Comparison of ENCODE assay signal across 21 cellular contexts in genomic region chr14:100132903-100133510, GRCh38. TPM values are rescaled to one million over a fixed set of nuclear protein-coding genes. Genes with fewer than 3 reads are reported as not detected.
DNase-seq lines count a peak whose midpoint lies in the region; ATAC-seq, FAIRE-seq and TF ChIP-seq lines count a peak whose summit lies in the region.
"Had no signal": no experiment of that assay in that cellular context is flagged by ENCODE, and none has a peak within 500 bp of the region (broad histone marks: within the 10 kb centered on the region; RNA-seq: fewer than 3 reads in every experiment).

No MANE protein-coding gene starts in this region.

- no peak for TF ChIP-seq RAD21 in K562 (CRISPR knock-in tag; conservative IDR thresholded peaks at IDR 0.05 in 1 of 2, IDR thresholded peaks at IDR 0.05 in 1 of 2)

- no peak overlapping the region for H3K4me3 Mint-ChIP-seq in naive thymus-derived CD4-positive, alpha-beta T cell
- H3K4me3 Mint-ChIP-seq: endodermal cell; naive B cell; T-helper 1 cell treated with Interleukin-12 subunit alpha and Interleukin-12 subunit beta and Interleukin-4 antibody, amounts not matched to agents 30 μg/mL and 1 μg/mL, for 36 hours had no signal

- WGBS in K562 (ENCODE audit: insufficient coverage, low coverage, missing lambda C conversion rate): 79% methylated on average over 10 of the region's 12 CpGs
- 92 to 94% methylated on average over 10 to 12 of the region's 12 CpGs for WGBS in pancreas, 2 donors

- CTCF ChIA-PET in A673 (lab: Charles Lee): no interaction called here
- CTCF ChIA-PET in K562 (lab: Yijun Ruan, JAX; ENCODE audit: low intra/inter-chr PET ratio): no interaction called here
- CTCF ChIA-PET in naive thymus-derived CD4-positive, alpha-beta T cell (lab: Charles Lee): interaction anchor here (0.6 to 1.0 kb wide), 2 partner anchors 12 to 512 kb away, joined by 3 to 4 read pairs; no protein-coding TSS in a partner anchor

- H3K4me3 ChIP-seq in A673 (ENCODE audit: low read depth, low read length, poor library complexity, severe bottlenecking) (no peak overlapping the region), K562 (no peak overlapping the region), pancreas (no peak overlapping the region)
- H3K4me3 ChIP-seq in naive thymus-derived CD4-positive, alpha-beta T cell (ENCODE audit: low read length): no peak overlapping the region
- H3K4me3 ChIP-seq: gastrocnemius medialis had no signal

- H3K9me3 Mint-ChIP-seq in naive thymus-derived CD4-positive, alpha-beta T cell: peaks cover 0 to 4% (median 0%) of the 10 kb centered on the region in 11 donors
- H3K9me3 Mint-ChIP-seq: endodermal cell; naive B cell; T-helper 1 cell treated with Interleukin-12 subunit alpha and Interleukin-12 subunit beta and Interleukin-4 antibody, amounts not matched to agents 30 μg/mL and 1 μg/mL, for 36 hours had no signal

- BruUV-seq in A673 (replicated peaks; lab: Mats Ljungman, UMichigan): no TSS peak
- no TSS peak for BruUV-seq in K562 (replicated peaks; lab: Mats Ljungman, UMichigan)

- H3K9ac ChIP-seq in K562 (ENCODE audit: insufficient read depth in 1 of 2, low read depth in 2 of 2, low read length in 2 of 2): peak overlapping the region in 1 of 2 experiments; percentile 35; a peak in 1 of 4 replicates

- POLR2A ChIA-PET in A673 (lab: Charles Lee; ENCODE audit: low non-redundant PET) (interaction anchor here (0.6 kb wide), 1 partner anchor 25 kb away, joined by 9 read pairs; no protein-coding TSS in a partner anchor), K562 (lab: Yijun Ruan, JAX) (interaction anchor here (0.8 to 1.0 kb wide), 2 partner anchors 10 to 11 kb away, joined by 3 read pairs; no protein-coding TSS in a partner anchor)
- POLR2A ChIA-PET in naive thymus-derived CD4-positive, alpha-beta T cell (lab: Charles Lee): interaction anchor here (0.6 to 1.3 kb wide), 2 partner anchors 8 to 68 kb away, joined by 3 read pairs; partner anchors contain the start of gene EVL

- intact Hi-C loops in A673 (cut with micrococcal nuclease; ENCODE audit: unreplicated experiment): no loop called here
- intact Hi-C loops in K562 (cut with micrococcal nuclease): no loop called here
- intact Hi-C loops in naive thymus-derived CD4-positive, alpha-beta T cell (cut with micrococcal nuclease): no loop called here
- intact Hi-C loops in pancreas (cut with DNase I): no loop called here

- in situ Hi-C loops in K562 (cut with MboI): no loop called here
- in situ Hi-C loops in G401 (cut with HindIII; ENCODE audit: low sequenced_read_pairs): no loop called here

- H3K9me3 ChIP-seq in A673 (ENCODE audit: low read depth, low read length, poor library complexity, severe bottlenecking) (no peaks in the 10 kb centered on the region), K562 (replicated peaks; ENCODE audit: control insufficient read depth, insufficient read depth, low read depth, low read length) (no peaks in the 10 kb centered on the region), pancreas (no peaks in the 10 kb centered on the region)
- H3K9me3 ChIP-seq in naive thymus-derived CD4-positive, alpha-beta T cell (ENCODE audit: control insufficient read depth in 2 of 3, low read length in 3 of 3): no peaks in the 10 kb centered on the region
- H3K9me3 ChIP-seq: gastrocnemius medialis had no signal

- H3K9me1 ChIP-seq in K562 (ENCODE audit: control insufficient read depth, insufficient read depth, low read length): no peaks in the 10 kb centered on the region

- H3K27me3 Mint-ChIP-seq in naive thymus-derived CD4-positive, alpha-beta T cell: no peaks in the 10 kb centered on the region
- H3K27me3 Mint-ChIP-seq: naive B cell had no signal

- no peak overlapping the region for H2AFZ ChIP-seq in K562 (ENCODE audit: low read depth, low read length)

- DNase-seq in A673 (ENCODE audit: low spot score): peak; percentile 64
- DNase-seq in EH (ENCODE audit: low read depth): peak; percentile 73
- DNase-seq in K562 (ENCODE audit: extremely low read depth in 1 of 4, low spot score in 3 of 4): no peak
- no peak for DNase-seq in naive thymus-derived CD4-positive, alpha-beta T cell
- no peak for DNase-seq in SHP77 treated with DMSO at 0.1 percent for 48 hours (lab: John Stamatoyannopoulos, UW)
- DNase-seq in G401 (ENCODE audit: low spot score): no peak
- no peak for DNase-seq in pancreas
- DNase-seq: activated T-cell treated with anti-CD3 and anti-CD28 coated beads for 4 hours; Calu3; central memory CD4-positive, alpha-beta T cell; endodermal cell; gastrocnemius medialis; GF-D8; naive B cell; NCI-H1417; retina; stimulated activated CD4-positive, alpha-beta T cell treated with anti-CD3 and anti-CD28 coated beads, Interleukin-15, amount 100 ng/mL, for 24 hours had no signal

- H3K36me3 ChIP-seq in A673 (ENCODE audit: insufficient read depth, low read length, poor library complexity, severe bottlenecking): no peaks in the 10 kb centered on the region
- peaks cover 6% of the 10 kb centered on the region; the same call in 1 of the 3 replicates for H3K36me3 ChIP-seq in K562 (ENCODE audit: control insufficient read depth, insufficient read depth, low read length)
- peaks cover 82 to 99% (median 84%) of the 10 kb centered on the region in 3 experiments for H3K36me3 ChIP-seq in naive thymus-derived CD4-positive, alpha-beta T cell (ENCODE audit: control insufficient read depth in 2 of 3, insufficient read depth in 3 of 3, low read length in 3 of 3)
- H3K36me3 ChIP-seq in pancreas: no peaks in the 10 kb centered on the region
- H3K36me3 ChIP-seq: gastrocnemius medialis had no signal

- H3K27ac ChIP-seq in A673 (ENCODE audit: low read depth, low read length, poor library complexity, severe bottlenecking): peak overlapping the region; percentile 33
- no peak overlapping the region for H3K27ac ChIP-seq in K562 (ENCODE audit: extremely low read depth, low read depth, low read length)
- no peak overlapping the region for H3K27ac ChIP-seq in naive thymus-derived CD4-positive, alpha-beta T cell (ENCODE audit: low read depth, low read length)
- no peak overlapping the region for H3K27ac ChIP-seq in pancreas
- H3K27ac ChIP-seq: gastrocnemius medialis had no signal

- ATAC-seq in K562 (no peak; the same call in 2 of the 3 replicates), pancreas (no peak), HG02885 (IDR thresholded peaks at IDR 0.05; ENCODE audit: poor library complexity, unreplicated experiment) (no peak)
- ATAC-seq in naive thymus-derived CD4-positive, alpha-beta T cell: no peak
- ATAC-seq: gastrocnemius medialis had no signal

- peaks cover 0 to 13% (median 8%) of the 10 kb centered on the region in 7 donors for H3K4me1 Mint-ChIP-seq in naive thymus-derived CD4-positive, alpha-beta T cell

- FAIRE-seq in K562 (lab: Jason Lieb, UNC): no peak
- no peak for FAIRE-seq in pancreas (lab: Jason Lieb, UNC)

- TF ChIP-seq CTCF in A673 (conservative IDR thresholded peaks at IDR 0.05; ENCODE audit: low read depth, low read length): no peak
- no peak for TF ChIP-seq CTCF in K562 (IDR thresholded peaks at IDR 0.05 in 2 of 3, conservative IDR thresholded peaks at IDR 0.05 in 1 of 3; ENCODE audit: insufficient read depth in 2 of 3, low read depth in 1 of 3, low read length in 3 of 3)
- no peak for TF ChIP-seq CTCF in pancreas (IDR thresholded peaks at IDR 0.05)

- peaks cover 11 to 74% (median 26%) of the 10 kb centered on the region in 5 donors for H3K36me3 Mint-ChIP-seq in naive thymus-derived CD4-positive, alpha-beta T cell

- H3K79me2 ChIP-seq in K562 (ENCODE audit: control insufficient read depth, insufficient read depth, low read length): no peaks in the 10 kb centered on the region

- peak overlapping the region in 7 of 9 donors; percentile 22 to 82 (median 63) for H3K27ac Mint-ChIP-seq in naive thymus-derived CD4-positive, alpha-beta T cell
- H3K27ac Mint-ChIP-seq: endodermal cell had no signal

- H3K27me3 ChIP-seq in A673 (replicated peaks; ENCODE audit: insufficient read depth, low read depth, low read length, poor library complexity): no peaks in the 10 kb centered on the region
- H3K27me3 ChIP-seq in K562 (ENCODE audit: control insufficient read depth in 2 of 2, insufficient read depth in 2 of 2, low read length in 2 of 2): no peaks in the 10 kb centered on the region
- no peaks in the 10 kb centered on the region for H3K27me3 ChIP-seq in naive thymus-derived CD4-positive, alpha-beta T cell (ENCODE audit: control insufficient read depth in 2 of 2, insufficient read depth in 2 of 2, low read length in 2 of 2)
- no peaks in the 10 kb centered on the region for H3K27me3 ChIP-seq in pancreas
- H3K27me3 ChIP-seq: gastrocnemius medialis had no signal

- H4K20me1 ChIP-seq in K562 (replicated peaks; ENCODE audit: control insufficient read depth, insufficient read depth, low read length): no peaks in the 10 kb centered on the region

- no peak for TF ChIP-seq EP300 in K562 (IDR thresholded peaks at IDR 0.05; ENCODE audit: low read length)

- H3K4me1 ChIP-seq in A673 (ENCODE audit: insufficient read depth, low read length, poor library complexity, severe bottlenecking) (peaks cover 13% of the 10 kb centered on the region), K562 (replicated peaks in 1 of 2; ENCODE audit: control insufficient read depth in 2 of 2, insufficient read depth in 2 of 2, low read length in 2 of 2) (peaks cover 2 to 14% of the 10 kb centered on the region in 2 experiments; a peak in 4 of 5 replicates), pancreas (no peaks in the 10 kb centered on the region)
- H3K4me1 ChIP-seq in naive thymus-derived CD4-positive, alpha-beta T cell (ENCODE audit: control insufficient read depth in 2 of 2, insufficient read depth in 2 of 2, low read length in 2 of 2): no peaks in the 10 kb centered on the region
- H3K4me1 ChIP-seq: gastrocnemius medialis had no signal

- no peak overlapping the region for H3K4me2 ChIP-seq in K562 (ENCODE audit: insufficient read depth, low read length)

- TF ChIP-seq POLR2A in K562 (conservative IDR thresholded peaks at IDR 0.05): no peak

RNA-seq across cellular contexts. Expression of gene DEGS2, which starts 26.4 kb away (rescaled TPM):
- total RNA-seq in A673 (2021) (0.07 TPM in 1 of 2 replicates, not detected in the other), K562 (2014; rRNA removed) (2.7 and 2.9 TPM in 2 replicates), K562 (2014; rRNA removed; fragmentation: Illumina TruSeq; extraction: Trizol) (0.19 and 0.44 TPM in 2 replicates), K562 (2015; rRNA removed; fragmentation: Illumina TruSeq; extraction: Trizol) (0.34 and 0.36 TPM in 2 replicates), K562 (2021) (2.7 TPM in 2 replicates), pancreas (1 to 10 TPM; 2.8 to 7.3 (median 5.3) TPM)
- total RNA-seq in K562 (2011; cell fraction: chromatin; rRNA removed; ENCODE audit: low replicate concordance): 2.6 and 7.4 TPM in 2 replicates
- 4.3 and 4.8 TPM in 2 replicates for total RNA-seq in K562 (2011; cell fraction: nucleolus; rRNA removed)
- 2.5 and 2.8 TPM in 2 replicates for total RNA-seq in K562 (2011; cell fraction: nucleoplasm; rRNA removed)
- polyA plus RNA-seq in K562 (2011; rRNA removed) (0.46 and 1.1 TPM in 2 replicates), K562 (2014; fragmentation: Illumina TruSeq; extraction: Trizol) (0.22 and 0.76 TPM in 2 replicates), K562 (2014; fragmentation: Nextera tagmentation; extraction: Ambion mirVana) (under 1 TPM; 0.57 to 0.70 TPM), K562 (2014; rRNA removed) (0.42 and 2.7 TPM in 2 replicates), pancreas (1 to 10 TPM; 1.9 to 3.9 TPM)
- 0.41 and 3.5 TPM in 2 replicates for polyA plus RNA-seq in K562 (2011; cell fraction: cytosol; rRNA removed)
- polyA plus RNA-seq in K562 (2011; cell fraction: nucleus; rRNA removed): 1.4 and 6.6 TPM in 2 replicates
- 1.4 and 4.2 TPM in 2 replicates for polyA plus RNA-seq in K562 (2012)
- 0.09 and 0.32 TPM in 2 replicates for polyA minus RNA-seq in K562 (2011; rRNA and poly(A)+ RNA removed)
- 1.2 and 2.5 TPM in 2 replicates for polyA minus RNA-seq in K562 (2011; cell fraction: cytosol; rRNA and poly(A)+ RNA removed)
- polyA minus RNA-seq in K562 (2011; cell fraction: nucleus; rRNA and poly(A)+ RNA removed): 0.78 and 1.5 TPM in 2 replicates
- 1 to 10 TPM in 1 of 5 experiments, under 1 TPM in 3, not detected in 1; 0.19 to 1.0 (median 0.32) TPM for total RNA-seq in naive thymus-derived CD4-positive, alpha-beta T cell
- polyA plus RNA-seq in naive thymus-derived CD4-positive, alpha-beta T cell: 1 to 10 TPM in 1 of 2 donors, under 1 TPM in 1; 0.51 to 1.0 TPM
- 0.95 and 5.0 TPM in 2 replicates for total RNA-seq in G401 (2014; rRNA removed; shearing (Covaris generic))
- total RNA-seq: LHCN-M2 had no signal
- polyA plus RNA-seq: AG04450 had no signal

Comparison
In these comparisons a context has a peak if more than half of its experiments do, and no peak if none do; other contexts are left out.
1. DNase-seq: peak in A673 (single experiment) and EH (single experiment); none in K562 (0 of 4), naive thymus-derived CD4-positive, alpha-beta T cell (0 of 9), SHP77 treated with DMSO at 0.1 percent for 48 hours (single experiment), G401 (single experiment) and pancreas (0 of 6).